ENCODE assay signal across 13 cellular contexts in the genomic region with DNA sequence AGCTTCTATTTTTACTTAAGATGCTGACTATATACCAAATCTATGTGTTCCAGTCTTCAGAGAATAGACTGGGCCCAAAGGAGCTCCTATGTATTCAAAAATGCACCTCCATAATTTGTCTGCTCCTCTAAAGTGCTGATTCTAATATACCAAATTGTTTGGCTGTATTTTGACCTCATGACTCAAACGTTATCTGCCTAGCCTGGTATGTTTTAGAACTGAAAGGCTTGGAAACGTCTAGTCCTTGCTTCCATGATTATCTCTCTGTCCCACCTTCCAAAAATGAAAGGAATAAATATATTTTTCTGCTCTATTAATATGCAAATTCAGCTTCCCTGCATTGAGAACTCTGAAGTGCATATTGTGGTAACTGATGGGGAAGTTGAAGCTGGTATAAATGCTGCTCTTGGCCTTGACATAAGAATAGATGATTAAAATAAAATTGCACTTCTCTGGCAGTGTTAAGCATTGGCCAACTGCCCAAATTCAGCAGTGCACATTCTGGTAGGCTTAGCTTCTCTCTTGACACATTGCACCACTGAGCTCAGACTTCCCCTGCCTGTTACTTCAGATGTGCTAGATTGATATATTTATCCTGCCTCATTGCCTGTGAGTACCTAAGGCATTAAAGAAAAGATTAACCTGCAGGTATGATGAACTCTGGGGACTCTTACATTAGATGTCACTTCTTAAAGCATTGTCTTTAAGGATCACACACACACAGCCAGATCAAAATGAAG.
"Had no signal": no experiment of that assay in that cellular context is flagged by ENCODE, and none has a peak within 500 bp of the region (broad histone marks: within the 10 kb centered on the region; RNA-seq: fewer than 3 reads in every experiment).

No MANE protein-coding gene starts in this region.

- H3K27me3 ChIP-seq: sigmoid colon had no signal

- H3K4me3 ChIP-seq: mucosa of descending colon, sigmoid colon had no signal

- H3K27ac ChIP-seq: epithelial cell of prostate, sigmoid colon had no signal

- H3K9me3 ChIP-seq: sigmoid colon had no signal

- H3K36me3 ChIP-seq: sigmoid colon had no signal

- DNase-seq: activated CD4-positive, alpha-beta memory T cell treated with anti-CD3 and anti-CD28 coated beads for 36 hours; activated CD4-positive, alpha-beta T cell treated with anti-CD3 and anti-CD28 coated beads for 1 hour; central memory CD4-positive, alpha-beta T cell; effector memory CD8-positive, alpha-beta T cell; hypothalamus; mucosa of descending colon; naive thymus-derived CD8-positive, alpha-beta T cell; sigmoid colon; stimulated activated CD4-positive, alpha-beta T cell treated with anti-CD3 and anti-CD28 coated beads, Interleukin-12 subunit alpha, Interleukin-12 subunit beta, amount 100 ng/mL, for 4 hours; stimulated activated CD4-positive, alpha-beta T cell treated with anti-CD3 and anti-CD28 coated beads, Interleukin-2, amount 100 ng/mL, for 48 hours; stimulated activated naive CD4-positive, alpha-beta T cell treated with Interleukin-2 at 50 U/mL for 16 hours; SW 1271 had no signal
